1 cellular context compared by ENCODE assay signal in genomic region chr13:33126909-33127607, GRCh38.
TF ChIP-seq lines count a peak whose summit lies in the region.

No MANE protein-coding gene starts in this region.

TF ChIP-seq in K562, 482 proteins besides CTCF, POLR2A, EP300 and RAD21 (continued from another document):
- TF ChIP-seq ZBTB40 (IDR thresholded peaks at IDR 0.05): no peak
- no peak for TF ChIP-seq ZBTB40 (CRISPR knock-in tag; IDR thresholded peaks at IDR 0.05)
- TF ChIP-seq ARID3A (IDR thresholded peaks at IDR 0.05; ENCODE audit: borderline replicate concordance, low read depth, low read length): no peak
- TF ChIP-seq POLR2AphosphoS5 (IDR thresholded peaks at IDR 0.05; ENCODE audit: control insufficient read depth, insufficient read depth, low read depth, low read length): no peak
- no peak for TF ChIP-seq CREB3 (tag; conservative IDR thresholded peaks at IDR 0.05; ENCODE audit: low read depth)
- TF ChIP-seq CBX8 (IDR thresholded peaks at IDR 0.05; ENCODE audit: borderline replicate concordance, extremely low read depth, low read depth, low read length, poor library complexity, severe bottlenecking): no peak
- no peak for TF ChIP-seq FOXJ2 (tag; IDR thresholded peaks at IDR 0.05)
- TF ChIP-seq ZBTB9 (CRISPR knock-in tag; IDR thresholded peaks at IDR 0.05): no peak
- no peak for TF ChIP-seq IFI16 (CRISPR knock-in tag; IDR thresholded peaks at IDR 0.05)
- no peak for TF ChIP-seq NRF1 (conservative IDR thresholded peaks at IDR 0.05 in 1 of 2, IDR thresholded peaks at IDR 0.05 in 1 of 2)
- TF ChIP-seq MAFG (tag; conservative IDR thresholded peaks at IDR 0.05): no peak
- no peak for TF ChIP-seq HNRNPH1 (optimal IDR thresholded peaks at IDR 0.05; ENCODE audit: low read depth, low read length)
- TF ChIP-seq PTRF (tag; IDR thresholded peaks at IDR 0.05): no peak
TF ChIP-seq in K562: peak in this region for 0.
